9 cellular contexts compared by ENCODE assay signal in the genomic region with DNA sequence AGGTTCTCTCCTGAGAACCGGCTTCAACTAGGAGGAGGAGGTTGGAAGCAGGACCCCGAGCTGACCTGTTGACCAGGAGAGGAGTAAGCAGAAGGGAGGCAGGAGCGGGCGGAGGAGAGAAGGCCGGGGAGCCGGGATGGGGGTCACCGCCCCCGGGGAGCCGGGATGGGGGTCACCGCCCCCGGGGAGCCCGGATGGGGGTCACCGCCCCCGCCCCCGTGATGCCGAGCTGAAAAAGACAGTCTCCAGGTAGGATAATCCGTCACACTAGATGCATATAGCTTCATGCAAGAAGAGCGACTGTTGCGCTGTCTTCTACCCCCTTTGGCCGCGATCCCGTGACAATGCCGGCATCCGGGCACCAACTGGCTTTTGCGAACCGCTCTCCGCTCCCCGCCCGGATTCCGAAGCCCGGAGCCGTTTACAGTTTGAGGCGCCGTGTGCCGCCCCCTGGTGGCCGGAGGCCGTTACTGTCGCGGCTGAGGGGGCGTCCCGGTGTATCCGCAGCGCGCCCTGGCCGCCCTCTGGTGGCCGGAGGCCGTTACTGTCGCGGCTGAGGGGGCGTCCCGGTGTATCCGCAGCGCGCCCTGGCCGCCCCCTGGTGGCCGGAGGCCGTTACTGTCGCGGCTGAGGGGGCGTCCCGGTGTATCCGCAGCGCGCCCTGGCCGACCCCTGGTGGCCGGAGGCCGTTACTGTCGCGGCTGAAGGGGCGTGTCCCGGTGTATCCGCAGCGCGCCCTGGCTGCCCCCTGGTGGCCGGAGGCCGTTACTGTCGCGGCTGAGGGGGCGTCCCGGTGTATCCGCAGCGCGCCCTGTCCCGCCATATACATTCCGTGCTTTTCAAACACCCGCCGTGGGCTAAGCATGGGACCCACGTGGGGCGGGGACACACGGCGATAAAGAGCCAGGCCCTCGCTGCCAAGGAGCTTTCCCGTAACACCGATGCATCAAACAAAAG.
DNase-seq lines count a peak whose midpoint lies in the region; ATAC-seq, FAIRE-seq and TF ChIP-seq lines count a peak whose summit lies in the region.
"Had no signal": no experiment of that assay in that cellular context is flagged by ENCODE, and none has a peak within 500 bp of the region (broad histone marks: within the 10 kb centered on the region; RNA-seq: fewer than 3 reads in every experiment).

No MANE protein-coding gene starts in this region.

- in situ Hi-C loops in GM12878 (cut with MboI), result no loop called here

- DNase-seq in BE2C (peak; percentile 22), RWPE2 (ENCODE audit: low spot score) (no peak), GM12878 (ENCODE audit: low read depth, low spot score) (no peak), nephron progenitor cell (no peak), NCI-H526 treated with DMSO at 0.1 percent for 48 hours (lab: John Stamatoyannopoulos, UW) (no peak)

- intact Hi-C loops in GM12878 (cut with micrococcal nuclease; ENCODE audit: unreplicated experiment), result loop anchor here (10.0 kb wide), 1 partner anchor 225 kb away; the partner anchor contains the start of gene SLC35F5

- H3K36me3 ChIP-seq in BE2C, result no peaks in the 10 kb centered on the region
- no peaks in the 10 kb centered on the region for H3K36me3 ChIP-seq in RWPE2 (ENCODE audit: low read depth)
- no peaks in the 10 kb centered on the region for H3K36me3 ChIP-seq in GM12878 (ENCODE audit: control insufficient read depth in 2 of 2, insufficient read depth in 2 of 2, low read length in 1 of 2)

- TF ChIP-seq CTCF in BE2C (IDR thresholded peaks at IDR 0.05; ENCODE audit: low read depth, low read length), result peak; percentile 33; the same call in 1 of the 2 replicates
- TF ChIP-seq CTCF in RWPE2 (IDR thresholded peaks at IDR 0.05; ENCODE audit: poor library complexity, severe bottlenecking), result peak; percentile 21
- TF ChIP-seq CTCF in GM12878 (IDR thresholded peaks at IDR 0.05 in 2 of 3, conservative IDR thresholded peaks at IDR 0.05 in 1 of 3; ENCODE audit: control insufficient read depth in 2 of 3, extremely low read depth in 1 of 3, insufficient read depth in 1 of 3, low read depth in 3 of 3, low read length in 3 of 3), result peak; percentile 22 to 98 (median 62)
- TF ChIP-seq CTCF in nephron progenitor cell (IDR thresholded peaks at IDR 0.05), result peak; percentile 42

- no peak overlapping the region for H3K27ac ChIP-seq in RWPE2 (ENCODE audit: poor library complexity, severe bottlenecking)
- no peak overlapping the region for H3K27ac ChIP-seq in GM12878 (ENCODE audit: control insufficient read depth, insufficient read depth)

- CTCF ChIA-PET in GM12878 (lab: Yijun Ruan, JAX), result interaction anchor here (0.6 to 3.7 kb wide), 15 partner anchors 11 to 375 kb away, joined by 3 to 20 read pairs (median 4); partner anchors contain the start of gene SLC35F5

- H2AFZ ChIP-seq in GM12878 (ENCODE audit: control insufficient read depth, low read depth, low read length), result no peak overlapping the region

- H3K4me1 Mint-ChIP-seq in nephron progenitor cell, result peaks cover 6% of the 10 kb centered on the region

- BruUV-seq in GM12878 (replicated peaks; lab: Mats Ljungman, UMichigan), result no TSS peak

- H4K20me1 ChIP-seq in GM12878 (ENCODE audit: control insufficient read depth, insufficient read depth), result no peaks in the 10 kb centered on the region

- no peak for TF ChIP-seq EP300 in GM12878 (IDR thresholded peaks at IDR 0.05; ENCODE audit: borderline replicate concordance in 1 of 2, control insufficient read depth in 1 of 2, low read depth in 2 of 2, low read length in 2 of 2)

- H3K4me3 ChIP-seq in BE2C (ENCODE audit: low read depth, low read length) (no peak overlapping the region), RWPE2 (ENCODE audit: severe bottlenecking) (no peak overlapping the region), GM12878 (no peak overlapping the region)

- peak overlapping the region; percentile 60 for H3K27ac Mint-ChIP-seq in nephron progenitor cell

- no peak for ATAC-seq in RWPE2 (ENCODE audit: low read depth)
- peak; percentile 77 for ATAC-seq in GM12878
- no peak for ATAC-seq in GM18519 (IDR thresholded peaks at IDR 0.05; ENCODE audit: low FRiP score, unreplicated experiment)
- ATAC-seq in HG02763 (IDR thresholded peaks at IDR 0.05; ENCODE audit: unreplicated experiment), result no peak
- ATAC-seq in HG02642 (IDR thresholded peaks at IDR 0.05; ENCODE audit: poor library complexity, unreplicated experiment), result no peak

- WGBS in GM12878 (ENCODE audit: insufficient coverage, insufficient replicate concordance, low lambda C conversion rate, missing lambda C conversion rate), result 79% methylated on average over 63 of the region's 94 CpGs

- TF ChIP-seq POLR2A in GM12878 (IDR thresholded peaks at IDR 0.05; ENCODE audit: low read depth, low read length), result no peak

- H3K4me1 ChIP-seq in BE2C (no peaks in the 10 kb centered on the region; the same call in 1 of the 2 replicates), RWPE2 (ENCODE audit: insufficient read depth, poor library complexity, severe bottlenecking) (no peaks in the 10 kb centered on the region), GM12878 (ENCODE audit: control insufficient read depth, insufficient read depth, low read length) (no peaks in the 10 kb centered on the region)

- SMC1A ChIA-PET in GM12878 (lab: Charles Lee; ENCODE audit: uncharacterized antibody, unreplicated experiment), result interaction anchor here (0.8 to 3.5 kb wide), 6 partner anchors 10 to 83 kb away, joined by 3 to 12 read pairs (median 4); no protein-coding TSS in a partner anchor

- RAD21 ChIA-PET in GM12878 (lab: Charles Lee; ENCODE audit: unreplicated experiment), result interaction anchor here (1.2 to 2.8 kb wide), 3 partner anchors 13 to 279 kb away, joined by 3 to 8 read pairs (median 5); no protein-coding TSS in a partner anchor

- TF ChIP-seq RAD21 in GM12878 (IDR thresholded peaks at IDR 0.05; ENCODE audit: insufficient read depth, low read depth, low read length), result peak; percentile 59

- no peak for FAIRE-seq in GM12878 (lab: Jason Lieb, UNC)
- FAIRE-seq: colon had no signal

- no peak overlapping the region for H3K9ac ChIP-seq in GM12878 (ENCODE audit: control insufficient read depth, insufficient read depth, low read length)

- no peak overlapping the region for H3K4me2 ChIP-seq in GM12878 (ENCODE audit: control insufficient read depth, insufficient read depth)

- H3K9me3 ChIP-seq in BE2C (no peaks in the 10 kb centered on the region), RWPE2 (ENCODE audit: severe bottlenecking) (no peaks in the 10 kb centered on the region), GM12878 (replicated peaks; ENCODE audit: control insufficient read depth, insufficient read depth, low read length) (no peaks in the 10 kb centered on the region; the same call in 2 of the 3 replicates)

- peaks cover 20% of the 10 kb centered on the region for H3K9me3 Mint-ChIP-seq in nephron progenitor cell

- no peaks in the 10 kb centered on the region for H3K27me3 ChIP-seq in BE2C
- no peaks in the 10 kb centered on the region for H3K27me3 ChIP-seq in RWPE2 (ENCODE audit: insufficient read depth, poor library complexity, severe bottlenecking)
- H3K27me3 ChIP-seq in GM12878 (replicated peaks in 1 of 2; ENCODE audit: control insufficient read depth in 2 of 2, insufficient read depth in 2 of 2, low read length in 1 of 2), result no peaks in the 10 kb centered on the region

- POLR2A ChIA-PET in GM12878 (lab: Charles Lee), result interaction anchor here (0.9 kb wide), 1 partner anchor 71 kb away, joined by 3 read pairs; no protein-coding TSS in a partner anchor

- H3K79me2 ChIP-seq in GM12878 (ENCODE audit: control insufficient read depth, insufficient read depth, low read length), result no peaks in the 10 kb centered on the region

- no peak overlapping the region for H3K4me3 Mint-ChIP-seq in nephron progenitor cell

- H3K36me3 Mint-ChIP-seq in nephron progenitor cell (ENCODE audit: low read depth), result peaks cover 6% of the 10 kb centered on the region

- H3K27me3 Mint-ChIP-seq in nephron progenitor cell (ENCODE audit: low read depth, poor library complexity), result peaks cover 3% of the 10 kb centered on the region

TF ChIP-seq in GM12878, 131 proteins besides CTCF, POLR2A, EP300 and RAD21 (continues in another document):
- TF ChIP-seq ELK1 (IDR thresholded peaks at IDR 0.05; ENCODE audit: low read depth, low read length), result no peak
- TF ChIP-seq CBX5 (IDR thresholded peaks at IDR 0.05; ENCODE audit: low read depth), result peak; percentile 95; the same call in 1 of the 2 replicates
- no peak for TF ChIP-seq NFXL1 (IDR thresholded peaks at IDR 0.05; ENCODE audit: borderline replicate concordance)
- no peak for TF ChIP-seq NR2C2 (IDR thresholded peaks at IDR 0.05; ENCODE audit: borderline replicate concordance, control insufficient read depth, insufficient read length, low read depth)
- TF ChIP-seq, protein P1, sequence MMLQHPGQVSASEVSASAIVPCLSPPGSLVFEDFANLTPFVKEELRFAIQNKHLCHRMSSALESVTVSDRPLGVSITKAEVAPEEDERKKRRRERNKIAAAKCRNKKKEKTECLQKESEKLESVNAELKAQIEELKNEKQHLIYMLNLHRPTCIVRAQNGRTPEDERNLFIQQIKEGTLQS (IDR thresholded peaks at IDR 0.05; ENCODE audit: borderline replicate concordance, extremely low read depth, low read depth, low read length), result peak; percentile 13; the same call in 1 of the 2 replicates
- TF ChIP-seq, protein P2, sequence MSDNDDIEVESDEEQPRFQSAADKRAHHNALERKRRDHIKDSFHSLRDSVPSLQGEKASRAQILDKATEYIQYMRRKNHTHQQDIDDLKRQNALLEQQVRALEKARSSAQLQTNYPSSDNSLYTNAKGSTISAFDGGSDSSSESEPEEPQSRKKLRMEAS (IDR thresholded peaks at IDR 0.05; ENCODE audit: low read depth, low read length), result no peak
- peak; percentile 58 for TF ChIP-seq SMARCA5 (IDR thresholded peaks at IDR 0.05)
- peak; percentile 74; the same call in 1 of the 2 replicates for TF ChIP-seq FOXM1 (IDR thresholded peaks at IDR 0.05; ENCODE audit: low read depth, low read length)
- TF ChIP-seq YY1 (IDR thresholded peaks at IDR 0.05; ENCODE audit: low read depth, low read length), result peak; percentile 86
- TF ChIP-seq EGR1 (IDR thresholded peaks at IDR 0.05; ENCODE audit: borderline replicate concordance in 1 of 2, low read depth in 2 of 2, low read length in 2 of 2), result peak in 1 of 2 experiments; percentile 86; a peak in 2 of 3 replicates
- 0 out of 2 replicates have a peak, but pooled peaks have one; percentile 32 for TF ChIP-seq TCF3 (IDR thresholded peaks at IDR 0.05; ENCODE audit: borderline replicate concordance, insufficient read depth, low read depth, low read length)
- TF ChIP-seq NFYA (IDR thresholded peaks at IDR 0.05; ENCODE audit: borderline replicate concordance, low read depth, low read length), result no peak
